ENCODE assay signal across 27 cellular contexts in the genomic region with DNA sequence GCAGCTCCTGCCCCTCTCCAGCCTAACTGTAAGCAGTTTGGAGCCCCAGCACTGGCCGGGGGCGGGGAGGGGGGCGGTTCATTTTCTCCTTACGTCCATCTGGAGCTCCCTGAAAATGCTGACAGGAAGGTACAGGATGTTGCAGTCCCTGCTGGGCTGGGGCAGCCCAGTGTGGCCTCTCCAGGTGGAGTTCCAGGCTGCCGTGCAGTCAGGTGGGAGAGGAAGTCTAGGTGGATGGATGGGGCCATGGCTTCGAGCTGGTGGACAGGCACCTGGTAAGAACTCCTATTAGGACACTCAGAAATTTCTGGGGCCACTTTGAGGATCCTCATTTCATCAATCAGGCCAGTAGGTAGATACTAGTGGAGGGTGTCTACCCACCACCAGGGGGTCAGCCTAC.
"Had no signal": no experiment of that assay in that cellular context is flagged by ENCODE, and none has a peak within 500 bp of the region (broad histone marks: within the 10 kb centered on the region; RNA-seq: fewer than 3 reads in every experiment).

No MANE protein-coding gene starts in this region.

- DNase-seq: hypothalamus; immature natural killer cell; kidney; left colon; left lung; lower lobe of right lung; mammary epithelial cell; mesenchymal stem cell; naive thymus-derived CD8-positive, alpha-beta T cell; nucleus accumbens; pancreas; psoas muscle; right lobe of liver; stimulated activated CD4-positive, alpha-beta T cell treated with anti-CD3 and anti-CD28 coated beads, Interleukin-12 subunit alpha, Interleukin-12 subunit beta, amount 100 ng/mL, for 4 hours; stimulated activated CD4-positive, alpha-beta T cell treated with anti-CD3 and anti-CD28 coated beads, Interleukin-15, amount 100 ng/mL, for 24 hours; stimulated activated CD4-positive, alpha-beta T cell treated with anti-CD3 and anti-CD28 coated beads, Interleukin-2, amount 100 ng/mL, for 24 hours; stimulated activated CD4-positive, alpha-beta T cell treated with anti-CD3 and anti-CD28 coated beads, Interleukin-4, amount 100 ng/mL, for 1 hour; stimulated activated naive B cell treated with anti-CD40 and anti-IgM and Interleukin-4, amounts not matched to agents 10 μg/mL and 1 μg/mL and 100 μg/mL, for 72 hours; stimulated activated naive CD8-positive, alpha-beta T cell treated with anti-CD3 and anti-CD28 coated beads, Interleukin-15, Interleukin-2, amounts not matched to agents 100 U/mL and 50 U/mL, for 24 hours; stomach; testis; thyroid gland; transverse colon; upper lobe of right lung had no signal

- ATAC-seq: left colon; left lung; lower lobe of right lung; naive thymus-derived CD8-positive, alpha-beta T cell; pancreas; psoas muscle; right lobe of liver; stimulated activated naive B cell treated with anti-CD40 and anti-IgM and Interleukin-4, amounts not matched to agents 10 μg/mL and 1 μg/mL and 100 μg/mL, for 72 hours; stimulated activated naive CD8-positive, alpha-beta T cell treated with anti-CD3 and anti-CD28 coated beads, Interleukin-15, Interleukin-2, amounts not matched to agents 100 U/mL and 50 U/mL, for 24 hours; upper lobe of right lung had no signal

- H3K36me3 Mint-ChIP-seq: naive thymus-derived CD8-positive, alpha-beta T cell; stimulated activated naive B cell treated with anti-CD40 and anti-IgM and Interleukin-4, amounts not matched to agents 10 μg/mL and 1 μg/mL and 100 μg/mL, for 72 hours had no signal

- H3K36me3 ChIP-seq: left lung, lower lobe of right lung, pancreas, right lobe of liver, stomach, thyroid gland, transverse colon, upper lobe of right lung had no signal

- H3K9me3 ChIP-seq: left lung, lower lobe of right lung, pancreas, psoas muscle, right lobe of liver, stomach, testis, thyroid gland, transverse colon, upper lobe of right lung had no signal

- H3K27ac Mint-ChIP-seq: naive thymus-derived CD8-positive, alpha-beta T cell; nephron; stimulated activated naive B cell treated with anti-CD40 and anti-IgM and Interleukin-4, amounts not matched to agents 10 μg/mL and 1 μg/mL and 100 μg/mL, for 72 hours had no signal

- H3K9me3 Mint-ChIP-seq: immature natural killer cell; naive thymus-derived CD8-positive, alpha-beta T cell; nephron; neural crest cell; stimulated activated naive B cell treated with anti-CD40 and anti-IgM and Interleukin-4, amounts not matched to agents 10 μg/mL and 1 μg/mL and 100 μg/mL, for 72 hours had no signal

- H3K4me1 Mint-ChIP-seq: immature natural killer cell; naive thymus-derived CD8-positive, alpha-beta T cell; neural crest cell; stimulated activated naive B cell treated with anti-CD40 and anti-IgM and Interleukin-4, amounts not matched to agents 10 μg/mL and 1 μg/mL and 100 μg/mL, for 72 hours had no signal

- H3K27me3 Mint-ChIP-seq: stimulated activated naive B cell treated with anti-CD40 and anti-IgM and Interleukin-4, amounts not matched to agents 10 μg/mL and 1 μg/mL and 100 μg/mL, for 72 hours had no signal

- H3K4me3 Mint-ChIP-seq: immature natural killer cell; naive thymus-derived CD8-positive, alpha-beta T cell; nephron; neural crest cell; stimulated activated naive B cell treated with anti-CD40 and anti-IgM and Interleukin-4, amounts not matched to agents 10 μg/mL and 1 μg/mL and 100 μg/mL, for 72 hours had no signal

- H3K27ac ChIP-seq: left lung, lower lobe of right lung, pancreas, psoas muscle, right lobe of liver, skin epidermis, stomach, testis, thyroid gland, transverse colon, upper lobe of right lung had no signal
